ENCODE assay signal across 18 cellular contexts in genomic region chr17:64162575-64162974, GRCh38.
"Had no signal": no experiment of that assay in that cellular context is flagged by ENCODE, and none has a peak within 500 bp of the region (broad histone marks: within the 10 kb centered on the region; RNA-seq: fewer than 3 reads in every experiment).

No MANE protein-coding gene starts in this region.

- H3K27me3 ChIP-seq: Peyer's patch had no signal

- H3K4me3 ChIP-seq: Peyer's patch had no signal

- H3K4me3 Mint-ChIP-seq: activated CD4-positive, alpha-beta T cell treated with anti-CD3 and anti-CD28 coated beads, Interleukin-2, amount 10 ng/mL, durations not matched to agents 24 days and 14 days; activated naive CD8-positive, alpha-beta T cell; T-helper 1 cell treated with Interleukin-12 subunit alpha and Interleukin-12 subunit beta and Interleukin-4 antibody, amounts not matched to agents 30 μg/mL and 1 μg/mL, for 36 hours; WTC11 had no signal

- H3K36me3 Mint-ChIP-seq: WTC11 had no signal

- H3K27me3 Mint-ChIP-seq: activated CD4-positive, alpha-beta T cell treated with anti-CD3 and anti-CD28 coated beads, Interleukin-2, amount 10 ng/mL, durations not matched to agents 24 days and 14 days; activated naive CD8-positive, alpha-beta T cell had no signal

- H3K9me3 ChIP-seq: Peyer's patch had no signal

- DNase-seq: activated CD4-positive, alpha-beta T cell treated with anti-CD3 and anti-CD28 coated beads, Interleukin-2, amount 10 ng/mL, durations not matched to agents 24 days and 14 days; activated CD4-positive, alpha-beta T cell treated with anti-CD3 and anti-CD28 coated beads, Interleukin-2, amount 50 U/mL, for 48 hours; activated CD4-positive, CD25-positive, alpha-beta regulatory T cell treated with anti-CD3 and anti-CD28 coated beads, Interleukin-2, amount 50 U/mL, for 72 hours; activated effector memory CD4-positive, alpha-beta T cell treated with anti-CD3 and anti-CD28 coated beads, Interleukin-2, amount 50 U/mL, for 16 hours; activated naive CD4-positive, alpha-beta T cell treated with Interleukin-2 at 50 U/mL for 16 hours; activated T-cell treated with anti-CD3 and anti-CD28 coated beads, Interleukin-2, amount 50 U/mL, for 1 hour; cerebellar nuclear complex; NCI-H1105 treated with DMSO at 0.1 percent for 48 hours; NCI-H1436 treated with DMSO at 0.1 percent for 48 hours; NCI-H187 treated with DMSO at 0.1 percent for 48 hours; NCI-H2081 treated with DMSO at 0.1 percent for 48 hours; NCI-H446; NCI-H524; Peyer's patch; SHP77 treated with DMSO at 0.1 percent for 48 hours had no signal

- H3K27ac Mint-ChIP-seq: activated CD4-positive, alpha-beta T cell treated with anti-CD3 and anti-CD28 coated beads, Interleukin-2, amount 10 ng/mL, durations not matched to agents 24 days and 14 days; activated naive CD8-positive, alpha-beta T cell; T-helper 1 cell treated with Interleukin-12 subunit alpha and Interleukin-12 subunit beta and Interleukin-4 antibody, amounts not matched to agents 30 μg/mL and 1 μg/mL, for 36 hours; WTC11 had no signal

- ATAC-seq: WTC11 had no signal

- H3K4me1 ChIP-seq: Peyer's patch had no signal

- H3K27ac ChIP-seq: Peyer's patch had no signal

- H3K9me3 Mint-ChIP-seq: activated CD4-positive, alpha-beta T cell treated with anti-CD3 and anti-CD28 coated beads, Interleukin-2, amount 10 ng/mL, durations not matched to agents 24 days and 14 days; T-helper 1 cell treated with Interleukin-12 subunit alpha and Interleukin-12 subunit beta and Interleukin-4 antibody, amounts not matched to agents 30 μg/mL and 1 μg/mL, for 36 hours; WTC11 had no signal
